8 cellular contexts compared by ENCODE assay signal in genomic region chr20:3172126-3172932, GRCh38. TPM values are rescaled to one million over a fixed set of nuclear protein-coding genes. Genes with fewer than 3 reads are reported as not detected.
DNase-seq lines count a peak whose midpoint lies in the region; ATAC-seq and TF ChIP-seq lines count a peak whose summit lies in the region.

No MANE protein-coding gene starts in this region.

- H3K27me3 ChIP-seq in IMR-90 (ENCODE audit: control insufficient read depth, insufficient read depth, low read length) = peaks cover 31% of the 10 kb centered on the region

- H3K23ac ChIP-seq in IMR-90 (ENCODE audit: low read depth, low read length) = no peak overlapping the region

- no peaks in the 10 kb centered on the region for H3K9me3 Mint-ChIP-seq in natural killer cell treated with Interleukin-12 subunit alpha and Interleukin-12 subunit beta and Interleukin-15 and Interleukin-18, amount 100 ng/mL, for 72 hours

- POLR2A ChIA-PET in AG04449 (lab: Yijun Ruan, JAX) = no interaction called here
- POLR2A ChIA-PET in IMR-90 (lab: Charles Lee; ENCODE audit: unreplicated experiment) = no interaction called here

- H3K14ac ChIP-seq in IMR-90 (replicated peaks; ENCODE audit: low read depth, low read length) = no peak overlapping the region

- DNase-seq in AG04449 (ENCODE audit: low read depth, low spot score) = no peak
- DNase-seq in IMR-90 = no peak
- no peak for DNase-seq in choroid plexus epithelial cell (ENCODE audit: low read depth)
- no peak for DNase-seq in natural killer cell treated with Interleukin-12 subunit alpha and Interleukin-12 subunit beta and Interleukin-15 and Interleukin-18, amount 100 ng/mL, for 72 hours (ENCODE audit: low spot score)
- DNase-seq in cortex of kidney (lab: John Stamatoyannopoulos, UW) = no peak
- DNase-seq in NCI-H510A (lab: John Stamatoyannopoulos, UW) = no peak
- DNase-seq in GM19240 (ENCODE audit: insufficient read length, low spot score) = no peak

- H3K79me1 ChIP-seq in IMR-90 (ENCODE audit: low read depth in 1 of 2, low read length in 2 of 2) = peaks cover 0 to 8% of the 10 kb centered on the region in 2 experiments; a peak in 1 of 4 replicates

- WGBS in IMR-90 (ENCODE audit: extremely low coverage in 2 of 2, insufficient read length in 1 of 2), 2 experiments = 20% methylated on average over 1 of the region's 5 CpGs; no CpG with 5 or more reads in 1 of the 2 experiments

- BruUV-seq in IMR-90 (replicated peaks; lab: Mats Ljungman, UMichigan) = no TSS peak

- H3K4me3 ChIP-seq in AG04449 (ENCODE audit: low read depth, low read length) = peak overlapping the region; percentile 89
- peak overlapping the region; percentile 91 for H3K4me3 ChIP-seq in IMR-90 (ENCODE audit: insufficient read depth, low read depth, low read length)
- peak overlapping the region; percentile 82 for H3K4me3 ChIP-seq in choroid plexus epithelial cell (ENCODE audit: low read depth, low read length)

- no peaks in the 10 kb centered on the region for H3K36me3 ChIP-seq in IMR-90 (ENCODE audit: control insufficient read depth, insufficient read depth, low read length)

- H3K18ac ChIP-seq in IMR-90 (ENCODE audit: low read depth, low read length) = no peak overlapping the region

- dilution Hi-C loops in IMR-90 (cut with HindIII; ENCODE audit: low sequenced_read_pairs, unreplicated experiment) = no loop called here

- H3K27me3 Mint-ChIP-seq in natural killer cell treated with Interleukin-12 subunit alpha and Interleukin-12 subunit beta and Interleukin-15 and Interleukin-18, amount 100 ng/mL, for 72 hours = peaks cover 36 to 39% of the 10 kb centered on the region in 2 donors

- no peak for TF ChIP-seq RAD21 in IMR-90 (IDR thresholded peaks at IDR 0.05; ENCODE audit: low read length)

- ATAC-seq in IMR-90 (ENCODE audit: low read depth) (no peak), HG02938 (IDR thresholded peaks at IDR 0.05; ENCODE audit: unreplicated experiment) (no peak)
- no peak for ATAC-seq in natural killer cell treated with Interleukin-12 subunit alpha and Interleukin-12 subunit beta and Interleukin-15 and Interleukin-18, amount 100 ng/mL, for 72 hours

- peaks cover 7 to 16% of the 10 kb centered on the region in 2 donors for H3K4me1 Mint-ChIP-seq in natural killer cell treated with Interleukin-12 subunit alpha and Interleukin-12 subunit beta and Interleukin-15 and Interleukin-18, amount 100 ng/mL, for 72 hours (ENCODE audit: low read depth in 2 of 2)

- TF ChIP-seq CTCF in AG04449 (IDR thresholded peaks at IDR 0.05; ENCODE audit: insufficient read depth, low read length, missing control alignments) = no peak
- TF ChIP-seq CTCF in IMR-90 (conservative IDR thresholded peaks at IDR 0.05; ENCODE audit: low read depth, low read length) = no peak
- TF ChIP-seq CTCF in choroid plexus epithelial cell (conservative IDR thresholded peaks at IDR 0.05; ENCODE audit: low read depth, low read length) = no peak

- H4K5ac ChIP-seq in IMR-90 (ENCODE audit: low read depth, low read length) = no peak overlapping the region

- H3K9ac ChIP-seq in IMR-90 (ENCODE audit: low read depth, low read length) = no peak overlapping the region

- CTCF ChIA-PET in AG04449 (lab: Yijun Ruan, JAX) = interaction anchor here (1.1 kb wide), 1 partner anchor 9 kb away, joined by 6 read pairs; no protein-coding TSS in a partner anchor
- CTCF ChIA-PET in IMR-90 (lab: Yijun Ruan, JAX) = interaction anchor here (0.5 kb wide), 1 partner anchor 119 kb away, joined by 3 read pairs; no protein-coding TSS in a partner anchor

- no peak overlapping the region for H2AK5ac ChIP-seq in IMR-90 (ENCODE audit: low read depth, low read length)

- no peak overlapping the region for H3K27ac ChIP-seq in IMR-90 (ENCODE audit: insufficient read depth, low read length)

- intact Hi-C loops in IMR-90 (cut with micrococcal nuclease) = no loop called here

- no peak overlapping the region for H2BK20ac ChIP-seq in IMR-90 (ENCODE audit: low read depth, low read length)

- no peak overlapping the region for H4K91ac ChIP-seq in IMR-90 (ENCODE audit: insufficient read depth, low read depth, low read length)

- no peak overlapping the region for H3K56ac ChIP-seq in IMR-90 (ENCODE audit: extremely low read depth, insufficient read depth, low read length)

- H3K4me1 ChIP-seq in IMR-90 (ENCODE audit: control insufficient read depth, insufficient read depth, low read length) = no peaks in the 10 kb centered on the region; the same call in 1 of the 2 replicates

- TF ChIP-seq POLR2A in IMR-90 (IDR thresholded peaks at IDR 0.05; ENCODE audit: low read depth, low read length) = no peak

- in situ Hi-C loops in IMR-90 (cut with MboI; ENCODE audit: low sequenced_read_pairs) = no loop called here

- peak overlapping the region; percentile 98 for H2AFZ ChIP-seq in IMR-90 (replicated peaks; ENCODE audit: low read length, poor library complexity)

- H3K9me3 ChIP-seq in IMR-90 (ENCODE audit: control insufficient read depth, insufficient read depth, low read length) = no peaks in the 10 kb centered on the region

- H3K36me3 Mint-ChIP-seq in natural killer cell treated with Interleukin-12 subunit alpha and Interleukin-12 subunit beta and Interleukin-15 and Interleukin-18, amount 100 ng/mL, for 72 hours = no peaks in the 10 kb centered on the region

- H3K4me3 Mint-ChIP-seq in natural killer cell treated with Interleukin-12 subunit alpha and Interleukin-12 subunit beta and Interleukin-15 and Interleukin-18, amount 100 ng/mL, for 72 hours = peak overlapping the region; percentile 71

- no peak overlapping the region for H4K8ac ChIP-seq in IMR-90 (ENCODE audit: low read depth in 2 of 2, low read length in 2 of 2)

- H2BK120ac ChIP-seq in IMR-90 (ENCODE audit: low read depth, low read length) = no peak overlapping the region

- peak overlapping the region; percentile 90 for H3K4me2 ChIP-seq in IMR-90 (ENCODE audit: low read depth, low read length)

- no peak overlapping the region for H3K27ac Mint-ChIP-seq in natural killer cell treated with Interleukin-12 subunit alpha and Interleukin-12 subunit beta and Interleukin-15 and Interleukin-18, amount 100 ng/mL, for 72 hours

- no peak overlapping the region for H2BK5ac ChIP-seq in IMR-90 (ENCODE audit: low read depth, low read length, poor library complexity, severe bottlenecking)

- H3K4ac ChIP-seq in IMR-90 (ENCODE audit: low read depth, low read length) = no peak overlapping the region

- no peak overlapping the region for H2BK15ac ChIP-seq in IMR-90 (ENCODE audit: low read depth, low read length)

- no peaks in the 10 kb centered on the region for H3K9me1 ChIP-seq in IMR-90 (ENCODE audit: insufficient read depth, low read length)

- H4K20me1 ChIP-seq in IMR-90 (ENCODE audit: insufficient read depth, low read length) = no peaks in the 10 kb centered on the region

- H2AK9ac ChIP-seq in IMR-90 (replicated peaks; ENCODE audit: low read depth, low read length, poor library complexity) = peak overlapping the region; percentile 85

TF ChIP-seq in IMR-90, 13 proteins besides CTCF, POLR2A, EP300 and RAD21 (continues in another document):
- TF ChIP-seq, protein P1, sequence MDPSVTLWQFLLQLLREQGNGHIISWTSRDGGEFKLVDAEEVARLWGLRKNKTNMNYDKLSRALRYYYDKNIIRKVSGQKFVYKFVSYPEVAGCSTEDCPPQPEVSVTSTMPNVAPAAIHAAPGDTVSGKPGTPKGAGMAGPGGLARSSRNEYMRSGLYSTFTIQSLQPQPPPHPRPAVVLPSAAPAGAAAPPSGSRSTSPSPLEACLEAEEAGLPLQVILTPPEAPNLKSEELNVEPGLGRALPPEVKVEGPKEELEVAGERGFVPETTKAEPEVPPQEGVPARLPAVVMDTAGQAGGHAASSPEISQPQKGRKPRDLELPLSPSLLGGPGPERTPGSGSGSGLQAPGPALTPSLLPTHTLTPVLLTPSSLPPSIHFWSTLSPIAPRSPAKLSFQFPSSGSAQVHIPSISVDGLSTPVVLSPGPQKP (IDR thresholded peaks at IDR 0.05; ENCODE audit: borderline replicate concordance, low read depth, low read length) = no peak
- TF ChIP-seq FOS (IDR thresholded peaks at IDR 0.05; ENCODE audit: low read depth, low read length) (no peak), NFE2L2 (IDR thresholded peaks at IDR 0.05; ENCODE audit: low read depth, low read length) (no peak)

RNA-seq across cellular contexts. Expression of gene LZTS3, which starts 1.0 kb away (rescaled TPM):
- 1.4 TPM in 2 replicates for total RNA-seq in IMR-90 (2012; rRNA removed)
- 3.2 and 3.7 TPM in 2 replicates for polyA plus RNA-seq in IMR-90 (2012; rRNA removed)
- polyA plus RNA-seq in IMR-90 (2012; cell fraction: cytosol; rRNA removed) = 3.2 and 5.4 TPM in 2 replicates
- polyA plus RNA-seq in IMR-90 (2012; cell fraction: nucleus; rRNA removed; ENCODE audit: low replicate concordance) = 5.6 and 11.2 TPM in 2 replicates
- under 1 TPM; 0.56 to 0.62 TPM for total RNA-seq in natural killer cell treated with Interleukin-12 subunit alpha and Interleukin-12 subunit beta and Interleukin-15 and Interleukin-18, amount 100 ng/mL, for 72 hours

RNA-seq across cellular contexts. Expression of gene FASTKD5, which starts 12.7 kb away (rescaled TPM):
- 18.6 and 22.8 TPM in 2 replicates for total RNA-seq in IMR-90 (2012; rRNA removed)
- 10.1 and 11.0 TPM in 2 replicates for polyA plus RNA-seq in IMR-90 (2012; rRNA removed)
- 3.7 and 4.8 TPM in 2 replicates for polyA plus RNA-seq in IMR-90 (2012; cell fraction: cytosol; rRNA removed)
- polyA plus RNA-seq in IMR-90 (2012; cell fraction: nucleus; rRNA removed; ENCODE audit: low replicate concordance) = 2.7 and 11.3 TPM in 2 replicates
- 10 to 100 TPM; 27.1 to 27.8 TPM for total RNA-seq in natural killer cell treated with Interleukin-12 subunit alpha and Interleukin-12 subunit beta and Interleukin-15 and Interleukin-18, amount 100 ng/mL, for 72 hours

RNA-seq across cellular contexts. Expression of gene UBOX5, which starts 12.7 kb away (rescaled TPM):
- total RNA-seq in IMR-90 (2012; rRNA removed) = 3.6 and 3.8 TPM in 2 replicates
- 4.8 and 4.9 TPM in 2 replicates for polyA plus RNA-seq in IMR-90 (2012; rRNA removed)
- 2.7 and 3.9 TPM in 2 replicates for polyA plus RNA-seq in IMR-90 (2012; cell fraction: cytosol; rRNA removed)
- polyA plus RNA-seq in IMR-90 (2012; cell fraction: nucleus; rRNA removed; ENCODE audit: low replicate concordance) = 3.6 and 6.0 TPM in 2 replicates
- total RNA-seq in natural killer cell treated with Interleukin-12 subunit alpha and Interleukin-12 subunit beta and Interleukin-15 and Interleukin-18, amount 100 ng/mL, for 72 hours = 1 to 10 TPM; 7.6 to 9.3 TPM

RNA-seq across cellular contexts. Expression of gene DDRGK1, which starts 32.2 kb away (rescaled TPM):
- total RNA-seq in IMR-90 (2012; rRNA removed) = 12.2 and 20.6 TPM in 2 replicates
- polyA plus RNA-seq in IMR-90 (2012; rRNA removed) = 29.6 and 33.1 TPM in 2 replicates
- polyA plus RNA-seq in IMR-90 (2012; cell fraction: cytosol; rRNA removed) = 31.0 and 41.4 TPM in 2 replicates
- polyA plus RNA-seq in IMR-90 (2012; cell fraction: nucleus; rRNA removed; ENCODE audit: low replicate concordance) = 27.9 and 35.2 TPM in 2 replicates
- total RNA-seq in natural killer cell treated with Interleukin-12 subunit alpha and Interleukin-12 subunit beta and Interleukin-15 and Interleukin-18, amount 100 ng/mL, for 72 hours = 10 to 100 TPM; 78.5 to 87.1 TPM

RNA-seq across cellular contexts. Expression of gene ITPA, which starts 37.0 kb away (rescaled TPM):
- total RNA-seq in IMR-90 (2012; rRNA removed) = 28.6 and 32.4 TPM in 2 replicates
- polyA plus RNA-seq in IMR-90 (2012; rRNA removed) = 49.0 and 52.6 TPM in 2 replicates
- polyA plus RNA-seq in IMR-90 (2012; cell fraction: cytosol; rRNA removed) = 54.1 and 68.7 TPM in 2 replicates
- 51.4 and 69.9 TPM in 2 replicates for polyA plus RNA-seq in IMR-90 (2012; cell fraction: nucleus; rRNA removed; ENCODE audit: low replicate concordance)
- total RNA-seq in natural killer cell treated with Interleukin-12 subunit alpha and Interleukin-12 subunit beta and Interleukin-15 and Interleukin-18, amount 100 ng/mL, for 72 hours = 10 to 100 TPM; 94.3 to 94.7 TPM
